8 cellular contexts compared by ENCODE assay signal in genomic region chr22:36344106-36344827, GRCh38.
DNase-seq lines count a peak whose midpoint lies in the region; ATAC-seq and TF ChIP-seq lines count a peak whose summit lies in the region.

No MANE protein-coding gene starts in this region.

- no peaks in the 10 kb centered on the region for H3K4me1 ChIP-seq in HEK293 (ENCODE audit: control insufficient read depth, insufficient read depth, low read length)

- H3K4me3 ChIP-seq in HEK293 (ENCODE audit: low read depth, low read length), result no peak overlapping the region

- H3K27me3 ChIP-seq in layer of hippocampus (ENCODE audit: control insufficient read depth, insufficient read depth, low read length), result no peaks in the 10 kb centered on the region

- no peak for TF ChIP-seq CTCF in HEK293 (tag by site-specific recombination; IDR thresholded peaks at IDR 0.05)

- POLR2A ChIA-PET in HEK293 (lab: Yijun Ruan, JAX), result interaction anchor here (0.6 to 2.5 kb wide), 6 partner anchors 9 to 138 kb away, joined by 3 to 12 read pairs (median 6); partner anchors contain the start of genes MYH9 and TXN2

- H3K27ac ChIP-seq in HEK293 (ENCODE audit: extremely low read depth, low read depth, low read length) (no peak overlapping the region), layer of hippocampus (ENCODE audit: low read depth, low read length) (peak overlapping the region; percentile 92)

- DNase-seq in activated T-helper 9 cell treated with anti-CD3 and anti-CD28 coated beads, Interleukin-2, amount 50 U/mL, for 16 hours (ENCODE audit: low read depth), result peak; percentile 55
- peak; percentile 55 to 84 for DNase-seq in stimulated activated CD4-positive, alpha-beta T cell treated with anti-CD3 and anti-CD28 coated beads, Interleukin-4, amount 100 ng/mL, for 4 hours
- no peak for DNase-seq in NCI-H345 (lab: John Stamatoyannopoulos, UW)
- DNase-seq in NOMO-1 treated with DMSO at 0.1 percent for 48 hours (lab: John Stamatoyannopoulos, UW; ENCODE audit: unreplicated experiment), result no peak
- no peak for DNase-seq in NOMO-1 treated with dmso at 0.1 percent for 144 hours (lab: John Stamatoyannopoulos, UW; ENCODE audit: unreplicated experiment)

- H3K9me3 ChIP-seq in HEK293 (ENCODE audit: control insufficient read depth, insufficient read depth, low read depth, low read length), result no peaks in the 10 kb centered on the region

- CTCF ChIA-PET in HEK293 (lab: Yijun Ruan, JAX), result interaction anchor here (0.6 to 2.1 kb wide), 4 partner anchors 11 to 267 kb away, joined by 3 to 11 read pairs (median 4); no protein-coding TSS in a partner anchor

- no peak for ATAC-seq in GM19463 (IDR thresholded peaks at IDR 0.05; ENCODE audit: unreplicated experiment)

- H3K36me3 ChIP-seq in HEK293 (ENCODE audit: control insufficient read depth in 2 of 2, insufficient read depth in 1 of 2, low read length in 2 of 2), result peaks cover 32 to 84% of the 10 kb centered on the region in 2 experiments

TF ChIP-seq in HEK293, 187 proteins besides CTCF, POLR2A, EP300 and RAD21:
- TF ChIP-seq ZNF585B (tag by site-specific recombination; IDR thresholded peaks at IDR 0.05) (no peak), ZFHX2 (tag by site-specific recombination; conservative IDR thresholded peaks at IDR 0.05) (peak; percentile 84), KLF1 (tag by site-specific recombination; IDR thresholded peaks at IDR 0.05) (peak; percentile 59), EGR2 (tag by site-specific recombination; IDR thresholded peaks at IDR 0.05; ENCODE audit: low read depth) (peak; percentile 71)

Comparison
In these comparisons a context has a peak if more than half of its experiments do, and no peak if none do; other contexts are left out.
1. DNase-seq: peak in activated T-helper 9 cell treated with anti-CD3 and anti-CD28 coated beads, Interleukin-2, amount 50 U/mL, for 16 hours (single experiment) and stimulated activated CD4-positive, alpha-beta T cell treated with anti-CD3 and anti-CD28 coated beads, Interleukin-4, amount 100 ng/mL, for 4 hours (2 of 2); none in NCI-H345 (single experiment), NOMO-1 treated with DMSO at 0.1 percent for 48 hours (single experiment) and NOMO-1 treated with dmso at 0.1 percent for 144 hours (single experiment).